Comparison of ENCODE assay signal across 8 cellular contexts in the genomic region with DNA sequence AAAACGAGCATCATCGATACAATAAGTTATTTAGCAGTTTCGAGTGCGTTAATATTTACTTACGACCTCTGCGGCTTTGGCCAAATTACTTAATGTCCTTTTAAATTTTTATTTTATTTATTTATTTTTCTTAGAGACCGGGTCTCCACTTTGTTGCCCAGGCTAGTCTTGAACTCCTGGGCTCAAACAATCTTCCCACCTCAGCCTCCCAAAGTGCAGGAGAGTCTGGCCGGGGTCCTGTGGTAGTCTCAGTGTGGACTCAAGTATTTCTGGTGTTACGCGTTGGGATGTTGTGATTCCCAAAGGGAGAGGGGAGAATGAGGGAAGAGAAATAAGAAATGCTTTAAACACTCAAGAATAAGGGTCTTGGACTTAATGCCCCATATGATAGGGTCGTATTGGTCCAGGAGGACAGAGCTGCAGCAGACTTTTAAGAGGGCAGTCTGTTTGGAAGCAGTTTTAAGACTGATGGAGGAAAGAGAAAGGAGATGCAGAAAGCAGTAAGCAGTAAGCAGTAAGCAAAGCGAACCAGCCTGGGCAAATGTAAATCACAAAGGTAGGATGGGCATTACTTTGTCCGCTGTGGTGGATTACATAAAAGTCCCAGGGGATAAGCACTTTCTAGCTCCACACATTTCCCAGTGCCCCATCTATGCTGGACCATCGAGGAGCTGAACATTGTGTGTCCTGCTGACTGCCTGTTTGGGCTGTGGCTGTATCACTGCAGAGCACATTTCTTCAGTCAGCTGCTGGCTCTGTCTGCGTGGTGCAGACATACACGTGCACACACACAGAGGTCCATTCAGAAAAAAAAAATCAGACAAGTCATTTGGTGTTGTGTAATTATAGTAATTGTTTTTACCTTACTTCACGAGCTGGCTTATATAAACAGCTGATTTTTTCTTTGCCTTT. TPM values are rescaled to one million over a fixed set of nuclear protein-coding genes. Genes with fewer than 3 reads are reported as not detected.
DNase-seq lines count a peak whose midpoint lies in the region; ATAC-seq and TF ChIP-seq lines count a peak whose summit lies in the region.

No MANE protein-coding gene starts in this region.

- H2AK5ac ChIP-seq in mesenchymal stem cell (ENCODE audit: low read length, severe bottlenecking), result no peak overlapping the region

- peak overlapping the region; percentile 100 for H3K4me2 ChIP-seq in mesenchymal stem cell (ENCODE audit: low read length, poor library complexity, severe bottlenecking)

- intact Hi-C loops in activated CD4-positive, alpha-beta T cell treated with anti-CD3 and anti-CD28 coated beads, Interleukin-2, amount 10 ng/mL, durations not matched to agents 24 days and 14 days (cut with micrococcal nuclease), result no loop called here
- intact Hi-C loops in colonic mucosa (cut with DNase I), result no loop called here

- H3K4me3 Mint-ChIP-seq in activated CD4-positive, alpha-beta T cell treated with anti-CD3 and anti-CD28 coated beads, Interleukin-2, amount 10 ng/mL, durations not matched to agents 24 days and 14 days, result peak overlapping the region; percentile 36
- peak overlapping the region; percentile 85 for H3K4me3 Mint-ChIP-seq in type B pancreatic cell

- no peak overlapping the region for H2AFZ ChIP-seq in mesenchymal stem cell (ENCODE audit: low read depth, low read length)

- no peak overlapping the region for H3K27ac Mint-ChIP-seq in activated CD4-positive, alpha-beta T cell treated with anti-CD3 and anti-CD28 coated beads, Interleukin-2, amount 10 ng/mL, durations not matched to agents 24 days and 14 days
- no peak overlapping the region for H3K27ac Mint-ChIP-seq in type B pancreatic cell

- H3K9ac ChIP-seq in colonic mucosa (ENCODE audit: low read depth in 2 of 2, low read length in 2 of 2) (peak overlapping the region in 1 of 2 donors; percentile 14), mesenchymal stem cell (ENCODE audit: low read length) (peak overlapping the region; percentile 72)

- DNase-seq in activated CD4-positive, alpha-beta T cell treated with anti-CD3 and anti-CD28 coated beads, Interleukin-2, amount 10 ng/mL, durations not matched to agents 24 days and 14 days, result no peak
- no peak for DNase-seq in activated CD4-positive, alpha-beta T cell treated with anti-CD3 and anti-CD28 coated beads for 4 hours
- DNase-seq in colonic mucosa (no peak), mesenchymal stem cell (peak; percentile 74), type B pancreatic cell (ENCODE audit: extremely low spot score, unreplicated experiment) (no peak), GF-D8 (lab: John Stamatoyannopoulos, UW) (no peak)
- DNase-seq in stimulated activated CD4-positive, alpha-beta T cell treated with anti-CD3 and anti-CD28 coated beads, Interleukin-4, amount 100 ng/mL, for 1 hour, result no peak

- TF ChIP-seq CTCF in colonic mucosa (IDR thresholded peaks at IDR 0.05) (no peak), type B pancreatic cell (conservative IDR thresholded peaks at IDR 0.05) (no peak)

- no peak overlapping the region for H2BK15ac ChIP-seq in mesenchymal stem cell (ENCODE audit: low read depth, poor library complexity, severe bottlenecking)

- H3K27me3 Mint-ChIP-seq in activated CD4-positive, alpha-beta T cell treated with anti-CD3 and anti-CD28 coated beads, Interleukin-2, amount 10 ng/mL, durations not matched to agents 24 days and 14 days, result peaks cover 33% of the 10 kb centered on the region
- peaks cover 38% of the 10 kb centered on the region for H3K27me3 Mint-ChIP-seq in type B pancreatic cell

- no peaks in the 10 kb centered on the region for H3K9me3 Mint-ChIP-seq in activated CD4-positive, alpha-beta T cell treated with anti-CD3 and anti-CD28 coated beads, Interleukin-2, amount 10 ng/mL, durations not matched to agents 24 days and 14 days
- no peaks in the 10 kb centered on the region for H3K9me3 Mint-ChIP-seq in type B pancreatic cell

- H3K4me1 Mint-ChIP-seq in activated CD4-positive, alpha-beta T cell treated with anti-CD3 and anti-CD28 coated beads, Interleukin-2, amount 10 ng/mL, durations not matched to agents 24 days and 14 days, result peaks cover 2% of the 10 kb centered on the region
- H3K4me1 Mint-ChIP-seq in type B pancreatic cell (ENCODE audit: unreplicated experiment), result peaks cover 4% of the 10 kb centered on the region

- peak overlapping the region in 1 of 2 experiments; percentile 47 for H2BK12ac ChIP-seq in mesenchymal stem cell (ENCODE audit: low read length in 2 of 2)

- H3K14ac ChIP-seq in mesenchymal stem cell (ENCODE audit: low read length in 2 of 2), result no peak overlapping the region

- no peaks in the 10 kb centered on the region for H3K79me1 ChIP-seq in mesenchymal stem cell (replicated peaks; ENCODE audit: low read length, poor library complexity, severe bottlenecking)

- H3K9me3 ChIP-seq in colonic mucosa, result no peaks in the 10 kb centered on the region
- no peaks in the 10 kb centered on the region for H3K9me3 ChIP-seq in mesenchymal stem cell (ENCODE audit: control insufficient read depth, low read length)

- H3K27me3 ChIP-seq in colonic mucosa (peaks cover 23% of the 10 kb centered on the region), mesenchymal stem cell (ENCODE audit: control insufficient read depth in 1 of 2, insufficient read depth in 1 of 2, low read length in 2 of 2) (peaks cover 38 to 52% of the 10 kb centered on the region in 2 experiments)

- 40% methylated on average over 9 of the region's 17 CpGs for whole genome bisulfite sequencing in mesenchymal stem cell

- H3K4me1 ChIP-seq in colonic mucosa (no peaks in the 10 kb centered on the region), mesenchymal stem cell (ENCODE audit: control insufficient read depth, insufficient read depth, low read depth, low read length) (peaks cover 11% of the 10 kb centered on the region)

- no peaks in the 10 kb centered on the region for H3K36me3 Mint-ChIP-seq in activated CD4-positive, alpha-beta T cell treated with anti-CD3 and anti-CD28 coated beads, Interleukin-2, amount 10 ng/mL, durations not matched to agents 24 days and 14 days (ENCODE audit: low read depth)
- H3K36me3 Mint-ChIP-seq in type B pancreatic cell, result no peaks in the 10 kb centered on the region

- no peak for ATAC-seq in HG03196 (IDR thresholded peaks at IDR 0.05; ENCODE audit: unreplicated experiment)

- no peak overlapping the region for H3K27ac ChIP-seq in colonic mucosa
- H3K27ac ChIP-seq in mesenchymal stem cell (ENCODE audit: low read length, poor library complexity, severe bottlenecking), result no peak overlapping the region

- no peak overlapping the region for H2BK5ac ChIP-seq in mesenchymal stem cell (ENCODE audit: low read depth, low read length, poor library complexity, severe bottlenecking)

- peak overlapping the region in 1 of 2 experiments; percentile 80 for H3K23ac ChIP-seq in mesenchymal stem cell (ENCODE audit: low read length in 2 of 2)

- no peak overlapping the region for H4K91ac ChIP-seq in mesenchymal stem cell (ENCODE audit: low read length)

- H3K18ac ChIP-seq in mesenchymal stem cell (ENCODE audit: low read depth in 1 of 2, low read length in 2 of 2), result peak overlapping the region in 1 of 2 experiments; percentile 77

- peak overlapping the region in 1 of 2 experiments; percentile 73 for H3K4ac ChIP-seq in mesenchymal stem cell (ENCODE audit: low read depth in 1 of 2, low read length in 2 of 2)

- H4K8ac ChIP-seq in mesenchymal stem cell (ENCODE audit: low read length), result no peak overlapping the region

- no peak overlapping the region for H2BK120ac ChIP-seq in mesenchymal stem cell (ENCODE audit: low read depth, low read length)

- H3K4me3 ChIP-seq in colonic mucosa (peak overlapping the region; percentile 56), mesenchymal stem cell (ENCODE audit: insufficient read depth in 1 of 2, low read depth in 1 of 2, low read length in 2 of 2) (peak overlapping the region; percentile 55 to 76)

- H3K36me3 ChIP-seq in colonic mucosa (no peaks in the 10 kb centered on the region), mesenchymal stem cell (ENCODE audit: control insufficient read depth in 1 of 2, insufficient read depth in 2 of 2, low read depth in 1 of 2, low read length in 2 of 2) (no peaks in the 10 kb centered on the region)

RNA-seq across cellular contexts. Expression of a gene that starts 0.8 kb away (rescaled TPM):
- not detected in 2 replicates for total RNA-seq in activated CD4-positive, alpha-beta T cell treated with anti-CD3 and anti-CD28 coated beads, Interleukin-2, amount 10 ng/mL, durations not matched to agents 24 days and 14 days
- total RNA-seq in colonic mucosa, result 10 to 100 TPM in 1 of 2 donors, 1 to 10 TPM in 1; 5.0 to 34.9 TPM
- polyA plus RNA-seq in mesenchymal stem cell (2013, experiment 1 of 2), result 61.2 TPM
- polyA plus RNA-seq in mesenchymal stem cell (2013, experiment 2 of 2), result 64.4 TPM
- total RNA-seq in type B pancreatic cell (ENCODE audit: low replicate concordance), result 0.93 and 6.7 TPM in 2 replicates
